Comparison of ENCODE assay signal across 8 cellular contexts in genomic region chr3:49722896-49723295, GRCh38. TPM values are rescaled to one million over a fixed set of nuclear protein-coding genes. Genes with fewer than 3 reads are reported as not detected.
DNase-seq lines count a peak whose midpoint lies in the region; TF ChIP-seq lines count a peak whose summit lies in the region.

No MANE protein-coding gene starts in this region.

- peak overlapping the region; percentile 96 for H3K27ac Mint-ChIP-seq in T-helper 1 cell treated with Interleukin-12 subunit alpha and Interleukin-12 subunit beta and Interleukin-4 antibody, amounts not matched to agents 30 μg/mL and 1 μg/mL, for 36 hours

- H3K9me3 Mint-ChIP-seq in T-helper 1 cell treated with Interleukin-12 subunit alpha and Interleukin-12 subunit beta and Interleukin-4 antibody, amounts not matched to agents 30 μg/mL and 1 μg/mL, for 36 hours, result no peaks in the 10 kb centered on the region

- peak overlapping the region; percentile 94 for H3K4me3 Mint-ChIP-seq in T-helper 1 cell treated with Interleukin-12 subunit alpha and Interleukin-12 subunit beta and Interleukin-4 antibody, amounts not matched to agents 30 μg/mL and 1 μg/mL, for 36 hours

- no peaks in the 10 kb centered on the region for H3K27me3 Mint-ChIP-seq in T-helper 1 cell treated with Interleukin-12 subunit alpha and Interleukin-12 subunit beta and Interleukin-4 antibody, amounts not matched to agents 30 μg/mL and 1 μg/mL, for 36 hours (ENCODE audit: low read depth)

- H3K4me1 Mint-ChIP-seq in T-helper 1 cell treated with Interleukin-12 subunit alpha and Interleukin-12 subunit beta and Interleukin-4 antibody, amounts not matched to agents 30 μg/mL and 1 μg/mL, for 36 hours (ENCODE audit: low read depth), result peaks cover 34% of the 10 kb centered on the region

- peak overlapping the region; percentile 99 for H3K4me3 ChIP-seq in adipocyte (ENCODE audit: low read length)
- peak overlapping the region; percentile 99 for H3K4me3 ChIP-seq in kidney epithelial cell (ENCODE audit: low read depth, low read length)

- H3K36me3 ChIP-seq in adipocyte (ENCODE audit: control insufficient read depth, insufficient read depth, low read length, severe bottlenecking), result peaks cover 39% of the 10 kb centered on the region
- H3K36me3 ChIP-seq in kidney epithelial cell (ENCODE audit: control insufficient read depth, insufficient read depth, low read length), result peaks cover 1% of the 10 kb centered on the region

- peak overlapping the region; percentile 99 for H3K9ac ChIP-seq in adipocyte (ENCODE audit: low read length)

- H3K36me3 Mint-ChIP-seq in T-helper 1 cell treated with Interleukin-12 subunit alpha and Interleukin-12 subunit beta and Interleukin-4 antibody, amounts not matched to agents 30 μg/mL and 1 μg/mL, for 36 hours (ENCODE audit: low read depth), result peaks cover 21% of the 10 kb centered on the region

- H3K4me1 ChIP-seq in adipocyte (ENCODE audit: control insufficient read depth, insufficient read depth, low read length), result peaks cover 33% of the 10 kb centered on the region

- no peaks in the 10 kb centered on the region for H3K9me3 ChIP-seq in adipocyte (ENCODE audit: control insufficient read depth, low read length)

- H3K27ac ChIP-seq in substantia nigra (ENCODE audit: low read depth, low read length, poor library complexity, severe bottlenecking), result peak overlapping the region; percentile 82

- H3K27me3 ChIP-seq in adipocyte (replicated peaks; ENCODE audit: control insufficient read depth, insufficient read depth, low read length) (no peaks in the 10 kb centered on the region), kidney epithelial cell (ENCODE audit: control insufficient read depth, insufficient read depth, low read length) (peaks cover 11% of the 10 kb centered on the region)

- TF ChIP-seq CTCF in kidney epithelial cell (IDR thresholded peaks at IDR 0.05; ENCODE audit: insufficient read depth, low read length, poor library complexity, severe bottlenecking), result no peak

- DNase-seq in T-helper 1 cell, result no peak
- no peak for DNase-seq in adipocyte (ENCODE audit: low read depth)
- no peak for DNase-seq in kidney epithelial cell (ENCODE audit: low read depth)
- DNase-seq in substantia nigra (lab: John Stamatoyannopoulos, UW), result no peak
- no peak for DNase-seq in NCI-H1105 treated with DMSO at 0.1 percent for 48 hours (lab: John Stamatoyannopoulos, UW)
- no peak for DNase-seq in stimulated activated CD4-positive, alpha-beta T cell treated with anti-CD3 and anti-CD28 coated beads, Interleukin-4, amount 100 ng/mL, for 4 hours
- DNase-seq in NCI-H1930 (lab: John Stamatoyannopoulos, UW), result no peak

RNA-seq across cellular contexts. Expression of gene GMPPB, which starts 0.9 kb away (rescaled TPM):
- 44.0 and 53.2 TPM in 2 replicates for total RNA-seq in kidney epithelial cell

RNA-seq across cellular contexts. Expression of gene AMIGO3, which starts 3.4 kb away (rescaled TPM):
- 2.9 TPM in 1 of 2 replicates, not detected in the other for total RNA-seq in kidney epithelial cell

RNA-seq across cellular contexts. Expression of gene RNF123, which starts 33.5 kb away (rescaled TPM):
- total RNA-seq in kidney epithelial cell, result 30.0 and 30.8 TPM in 2 replicates

RNA-seq across cellular contexts. Expression of gene MST1, which starts 33.6 kb away (rescaled TPM):
- total RNA-seq in kidney epithelial cell, result 12.4 and 21.6 TPM in 2 replicates

RNA-seq across cellular contexts. Expression of gene APEH, which starts 48.7 kb away (rescaled TPM):
- total RNA-seq in kidney epithelial cell, result 141 and 146 TPM in 2 replicates
